Comparison of ENCODE assay signal across 1 cellular context in the genomic region with DNA sequence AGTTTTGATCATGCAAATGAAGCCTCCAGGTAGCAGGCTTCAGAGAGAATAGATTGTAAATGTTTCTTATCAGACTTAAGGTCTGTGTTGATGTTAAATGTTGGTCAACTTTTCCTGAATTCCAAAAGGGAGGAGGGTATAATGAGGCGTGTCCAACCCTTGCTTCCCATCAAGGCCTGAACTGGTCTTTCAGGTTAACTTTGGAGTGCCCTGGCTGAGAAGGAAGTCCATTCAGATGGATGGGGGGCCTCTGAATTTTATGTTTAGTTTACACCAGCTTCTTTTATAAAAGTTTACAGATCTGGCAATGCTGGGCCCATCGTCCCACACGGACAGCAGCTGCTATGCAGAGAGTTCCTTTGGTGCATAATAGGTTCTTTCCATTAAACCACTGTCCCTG.
TF ChIP-seq lines count a peak whose summit lies in the region.

No MANE protein-coding gene starts in this region.

TF ChIP-seq in H1, 55 proteins besides CTCF, POLR2A, EP300 and RAD21:
- no peak for TF ChIP-seq BACH1 (IDR thresholded peaks at IDR 0.05; ENCODE audit: low read length)
- TF ChIP-seq, protein P1, sequence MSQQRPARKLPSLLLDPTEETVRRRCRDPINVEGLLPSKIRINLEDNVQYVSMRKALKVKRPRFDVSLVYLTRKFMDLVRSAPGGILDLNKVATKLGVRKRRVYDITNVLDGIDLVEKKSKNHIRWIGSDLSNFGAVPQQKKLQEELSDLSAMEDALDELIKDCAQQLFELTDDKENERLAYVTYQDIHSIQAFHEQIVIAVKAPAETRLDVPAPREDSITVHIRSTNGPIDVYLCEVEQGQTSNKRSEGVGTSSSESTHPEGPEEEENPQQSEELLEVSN (IDR thresholded peaks at IDR 0.05), result no peak
- TF ChIP-seq CTBP2 (IDR thresholded peaks at IDR 0.05; ENCODE audit: borderline replicate concordance, insufficient read depth, insufficient read length, low read length), result no peak
- no peak for TF ChIP-seq NANOG (IDR thresholded peaks at IDR 0.05; ENCODE audit: insufficient read depth, low read depth, low read length, poor library complexity, severe bottlenecking)
- no peak for TF ChIP-seq SIN3A (conservative IDR thresholded peaks at IDR 0.05 in 1 of 2, IDR thresholded peaks at IDR 0.05 in 1 of 2; ENCODE audit: low read depth in 1 of 2, low read length in 2 of 2)
- no peak for TF ChIP-seq CEBPB (IDR thresholded peaks at IDR 0.05; ENCODE audit: low read depth, low read length)
- TF ChIP-seq, protein P2, sequence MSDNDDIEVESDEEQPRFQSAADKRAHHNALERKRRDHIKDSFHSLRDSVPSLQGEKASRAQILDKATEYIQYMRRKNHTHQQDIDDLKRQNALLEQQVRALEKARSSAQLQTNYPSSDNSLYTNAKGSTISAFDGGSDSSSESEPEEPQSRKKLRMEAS (IDR thresholded peaks at IDR 0.05), result no peak
- TF ChIP-seq EZH2 (IDR thresholded peaks at IDR 0.05; ENCODE audit: low read depth, low read length, severe bottlenecking), result no peak
TF ChIP-seq in H1: peak in this region for 0.
